Comparison of ENCODE assay signal across 12 cellular contexts in genomic region chr13:36130168-36130541, GRCh38. TPM values are rescaled to one million over a fixed set of nuclear protein-coding genes. Genes with fewer than 3 reads are reported as not detected.
DNase-seq lines count a peak whose midpoint lies in the region; ATAC-seq and TF ChIP-seq lines count a peak whose summit lies in the region.
"Had no signal": no experiment of that assay in that cellular context is flagged by ENCODE, and none has a peak within 500 bp of the region (broad histone marks: within the 10 kb centered on the region; RNA-seq: fewer than 3 reads in every experiment).

No MANE protein-coding gene starts in this region.

- H3K27ac ChIP-seq in neural progenitor cell: no peak overlapping the region

- no peaks in the 10 kb centered on the region for H3K9me3 ChIP-seq in neural progenitor cell (ENCODE audit: low read depth)

- H4K20me1 ChIP-seq in neural progenitor cell (ENCODE audit: low read depth): no peaks in the 10 kb centered on the region

- H3K27me3 Mint-ChIP-seq in neural progenitor cell (ENCODE audit: insufficient read depth, low read depth) (peaks cover 4% of the 10 kb centered on the region), Calu3 (ENCODE audit: unreplicated experiment) (peaks cover 22% of the 10 kb centered on the region)
- peaks cover 48% of the 10 kb centered on the region for H3K27me3 Mint-ChIP-seq in activated naive CD8-positive, alpha-beta T cell treated with anti-CD3 and anti-CD28 coated beads for 36 hours

- no peaks in the 10 kb centered on the region for H3K4me1 ChIP-seq in neural progenitor cell

- peak overlapping the region; percentile 83 for H3K4me2 ChIP-seq in neural progenitor cell

- no peak for TF ChIP-seq CTCF in AG09309 (IDR thresholded peaks at IDR 0.05; ENCODE audit: control insufficient read depth, insufficient read depth, low read depth, low read length, missing control alignments)
- TF ChIP-seq CTCF in epithelial cell of proximal tubule (conservative IDR thresholded peaks at IDR 0.05; ENCODE audit: low read depth, low read length): no peak
- TF ChIP-seq CTCF in neural progenitor cell (IDR thresholded peaks at IDR 0.05): no peak
- TF ChIP-seq CTCF in Calu3 (IDR thresholded peaks at IDR 0.05; ENCODE audit: unreplicated experiment): no peak

- H3K36me3 ChIP-seq in neural progenitor cell: no peaks in the 10 kb centered on the region

- no peak for ATAC-seq in GM19023 (IDR thresholded peaks at IDR 0.05; ENCODE audit: unreplicated experiment)

- DNase-seq in AG09309 (ENCODE audit: low read depth): no peak
- peak; percentile 11 for DNase-seq in NCI-H345 treated with DMSO at 0.1 percent for 48 hours (lab: John Stamatoyannopoulos, UW; ENCODE audit: unreplicated experiment)
- DNase-seq in epithelial cell of proximal tubule (ENCODE audit: low read depth): no peak
- no peak for DNase-seq in neural progenitor cell (ENCODE audit: low spot score)
- DNase-seq in GM03348 (ENCODE audit: low spot score): no peak
- no peak for DNase-seq in Calu3
- DNase-seq in activated naive CD8-positive, alpha-beta T cell treated with anti-CD3 and anti-CD28 coated beads for 36 hours: no peak
- DNase-seq: activated B cell treated with CpG ODN at 0.5 μM for 24 hours; activated naive CD4-positive, alpha-beta T cell treated with anti-CD3 and anti-CD28 coated beads, Interleukin-2, amount 50 U/mL, for 16 hours; CD4-positive, alpha-beta memory T cell; stimulated activated naive CD4-positive, alpha-beta T cell had no signal

- H3K4me3 Mint-ChIP-seq in neural progenitor cell (peak overlapping the region; percentile 94), Calu3 (ENCODE audit: low read depth, unreplicated experiment) (no peak overlapping the region)
- H3K4me3 Mint-ChIP-seq in activated naive CD8-positive, alpha-beta T cell treated with anti-CD3 and anti-CD28 coated beads for 36 hours: no peak overlapping the region
- H3K4me3 Mint-ChIP-seq: activated B cell treated with CpG ODN at 0.5 μM for 24 hours; CD4-positive, alpha-beta memory T cell had no signal

- H3K79me2 ChIP-seq in neural progenitor cell (ENCODE audit: low read depth): no peaks in the 10 kb centered on the region

- H3K4me1 Mint-ChIP-seq in neural progenitor cell: peaks cover 7% of the 10 kb centered on the region
- no peaks in the 10 kb centered on the region for H3K4me1 Mint-ChIP-seq in Calu3 (ENCODE audit: low read depth, unreplicated experiment)
- peaks cover 2% of the 10 kb centered on the region for H3K4me1 Mint-ChIP-seq in activated naive CD8-positive, alpha-beta T cell treated with anti-CD3 and anti-CD28 coated beads for 36 hours
- H3K4me1 Mint-ChIP-seq: activated B cell treated with CpG ODN at 0.5 μM for 24 hours; CD4-positive, alpha-beta memory T cell had no signal

- H3K27ac Mint-ChIP-seq in neural progenitor cell (no peak overlapping the region), Calu3 (ENCODE audit: unreplicated experiment) (no peak overlapping the region)
- no peak overlapping the region for H3K27ac Mint-ChIP-seq in activated naive CD8-positive, alpha-beta T cell treated with anti-CD3 and anti-CD28 coated beads for 36 hours
- H3K27ac Mint-ChIP-seq: activated B cell treated with CpG ODN at 0.5 μM for 24 hours; CD4-positive, alpha-beta memory T cell had no signal

- H3K27me3 ChIP-seq in neural progenitor cell: peaks cover 74% of the 10 kb centered on the region

- peak overlapping the region; percentile 93 for H2AFZ ChIP-seq in neural progenitor cell (replicated peaks)

- no peak overlapping the region for H3K9ac ChIP-seq in neural progenitor cell

- no peaks in the 10 kb centered on the region for H3K9me3 Mint-ChIP-seq in neural progenitor cell
- H3K9me3 Mint-ChIP-seq in Calu3 (ENCODE audit: low read depth, unreplicated experiment): no peaks in the 10 kb centered on the region
- H3K9me3 Mint-ChIP-seq in activated naive CD8-positive, alpha-beta T cell treated with anti-CD3 and anti-CD28 coated beads for 36 hours: no peaks in the 10 kb centered on the region
- H3K9me3 Mint-ChIP-seq: activated B cell treated with CpG ODN at 0.5 μM for 24 hours had no signal

- H3F3A ChIP-seq in neural progenitor cell (ENCODE audit: low read depth): no peaks in the 10 kb centered on the region

- intact Hi-C loops in Calu3 (cut with micrococcal nuclease; ENCODE audit: unreplicated experiment): no loop called here

- no TSS peak for BruUV-seq in Calu3 (replicated peaks; lab: Mats Ljungman, UMichigan)

- H3K36me3 Mint-ChIP-seq in neural progenitor cell (peaks cover 3% of the 10 kb centered on the region), Calu3 (ENCODE audit: insufficient read depth, unreplicated experiment) (no peaks in the 10 kb centered on the region)
- H3K36me3 Mint-ChIP-seq in activated naive CD8-positive, alpha-beta T cell treated with anti-CD3 and anti-CD28 coated beads for 36 hours: no peaks in the 10 kb centered on the region
- H3K36me3 Mint-ChIP-seq: CD4-positive, alpha-beta memory T cell had no signal

- CTCF ChIA-PET in Calu3 (lab: Charles Lee): no interaction called here

- H3K4me3 ChIP-seq in AG09309 (ENCODE audit: control insufficient read depth, low read depth, low read length): peak overlapping the region; percentile 24; the same call in 1 of the 2 replicates
- H3K4me3 ChIP-seq in epithelial cell of proximal tubule (ENCODE audit: low read depth, low read length): peak overlapping the region; percentile 55
- peak overlapping the region; percentile 69 for H3K4me3 ChIP-seq in neural progenitor cell

RNA-seq across cellular contexts. Expression of gene DCLK1, which starts 1.0 kb away (rescaled TPM):
- total RNA-seq in epithelial cell of proximal tubule (1.2 and 2.2 TPM in 2 replicates), neural progenitor cell (ENCODE audit: low replicate concordance) (5.3 and 6.4 TPM in 2 replicates), Calu3 (2022) (not detected in 2 replicates)
- not detected for total RNA-seq in activated naive CD8-positive, alpha-beta T cell treated with anti-CD3 and anti-CD28 coated beads for 36 hours
- total RNA-seq: activated B cell treated with CpG ODN at 0.5 μM for 24 hours; CD4-positive, alpha-beta memory T cell had no signal
